8 cellular contexts compared by ENCODE assay signal in the genomic region with DNA sequence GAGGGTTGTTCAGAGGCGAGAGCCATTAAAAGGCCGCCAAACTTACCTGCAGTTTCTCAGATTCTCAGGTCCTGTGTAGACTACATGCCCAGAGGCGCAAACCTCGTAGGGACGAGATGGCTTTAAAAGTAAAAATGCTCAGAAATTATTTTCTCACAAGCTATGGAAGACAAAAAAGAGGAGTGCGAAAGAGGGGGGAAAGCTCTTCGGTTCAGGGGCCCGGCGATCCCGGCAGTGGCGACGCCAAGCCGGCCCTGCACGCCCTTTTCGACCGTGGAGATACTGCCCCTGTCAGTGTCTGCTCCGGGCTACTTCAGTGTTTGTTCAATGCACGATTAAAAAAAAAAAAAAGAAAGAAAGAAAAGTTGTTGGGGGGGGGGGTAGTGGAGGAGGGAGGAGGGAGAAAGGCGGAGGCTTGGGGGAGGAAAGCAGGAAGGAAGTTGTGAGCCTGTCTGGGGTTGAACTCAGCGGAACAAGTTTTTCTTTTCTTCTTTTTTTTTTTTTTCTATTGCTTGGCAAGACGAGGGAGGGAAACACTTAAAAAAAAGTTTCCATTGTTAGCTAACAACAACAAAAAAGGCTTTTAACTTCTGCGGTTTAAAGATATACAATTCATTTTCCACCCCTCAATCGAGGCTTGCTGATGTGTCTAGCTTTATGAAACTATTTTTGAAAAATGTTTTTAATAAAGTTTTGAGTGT. TPM values are rescaled to one million over a fixed set of nuclear protein-coding genes. Genes with fewer than 3 reads are reported as not detected.
DNase-seq lines count a peak whose midpoint lies in the region; ATAC-seq and TF ChIP-seq lines count a peak whose summit lies in the region.

Gene ITPKB, minus strand, starts transcription at position 288 of the 701 bp plus-strand sequence. CDS start 1,824 bp downstream, outside the sequence.

- H3K36me3 Mint-ChIP-seq in activated CD8-positive, alpha-beta memory T cell treated with anti-CD3 and anti-CD28 coated beads, Interleukin-2, amount 10 ng/mL, durations not matched to agents 7 days and 5 days = peaks cover 23% of the 10 kb centered on the region

- no peaks in the 10 kb centered on the region for H3K27me3 Mint-ChIP-seq in activated CD8-positive, alpha-beta memory T cell treated with anti-CD3 and anti-CD28 coated beads, Interleukin-2, amount 10 ng/mL, durations not matched to agents 7 days and 5 days

- H3K36me3 ChIP-seq in mucosa of descending colon (ENCODE audit: low read depth) = no peaks in the 10 kb centered on the region

- no peaks in the 10 kb centered on the region for H3K9me3 ChIP-seq in mucosa of descending colon

- CTCF ChIA-PET in activated CD8-positive, alpha-beta memory T cell treated with anti-CD3 and anti-CD28 coated beads, Interleukin-2, amount 10 ng/mL, durations not matched to agents 7 days and 5 days (lab: Charles Lee) = interaction anchor here (0.7 to 3.2 kb wide), 14 partner anchors 17 to 1131 kb away, joined by 3 to 9 read pairs (median 4); no protein-coding TSS in a partner anchor

- H3K4me3 ChIP-seq in epithelial cell of proximal tubule (ENCODE audit: low read depth, low read length) (peak within 1 kb of the TSS; percentile 66), mucosa of descending colon (peak within 1 kb of the TSS; percentile 57)

- peak; percentile 49 for DNase-seq in A172 (ENCODE audit: low spot score)
- DNase-seq in NCI-H69 (lab: John Stamatoyannopoulos, UW) = peak; percentile 86
- peak; percentile 76 for DNase-seq in activated CD8-positive, alpha-beta memory T cell treated with anti-CD3 and anti-CD28 coated beads, Interleukin-2, amount 10 ng/mL, durations not matched to agents 7 days and 5 days
- DNase-seq in epithelial cell of proximal tubule (ENCODE audit: low read depth) = no peak
- DNase-seq in mucosa of descending colon = peak; percentile 69 to 75 (median 70)
- DNase-seq in NCI-H345 (lab: John Stamatoyannopoulos, UW) = no peak

- TF ChIP-seq CTCF in epithelial cell of proximal tubule (conservative IDR thresholded peaks at IDR 0.05; ENCODE audit: low read depth, low read length) (no peak), mucosa of descending colon (IDR thresholded peaks at IDR 0.05) (no peak), subcutaneous adipose tissue (IDR thresholded peaks at IDR 0.05; ENCODE audit: low read depth) (no peak)

- peak within 1 kb of the TSS; percentile 88 for H3K4me3 Mint-ChIP-seq in activated CD8-positive, alpha-beta memory T cell treated with anti-CD3 and anti-CD28 coated beads, Interleukin-2, amount 10 ng/mL, durations not matched to agents 7 days and 5 days

- H3K9me3 Mint-ChIP-seq in activated CD8-positive, alpha-beta memory T cell treated with anti-CD3 and anti-CD28 coated beads, Interleukin-2, amount 10 ng/mL, durations not matched to agents 7 days and 5 days (ENCODE audit: low read depth) = no peaks in the 10 kb centered on the region

- peaks cover 14% of the 10 kb centered on the region for H3K4me1 ChIP-seq in mucosa of descending colon (ENCODE audit: low read depth)

- intact Hi-C loops in mucosa of descending colon (cut with DNase I, micrococcal nuclease) = loop anchor here in 1 of 2 donors (10.0 kb wide), 2 partner anchors 84 to 86 kb away; no protein-coding TSS in a partner anchor

- peak; percentile 21 for ATAC-seq in GM19043 (IDR thresholded peaks at IDR 0.05; ENCODE audit: low read depth, unreplicated experiment)
- ATAC-seq in activated CD8-positive, alpha-beta memory T cell treated with anti-CD3 and anti-CD28 coated beads, Interleukin-2, amount 10 ng/mL, durations not matched to agents 7 days and 5 days = peak; percentile 31
- ATAC-seq in mucosa of descending colon = peak; percentile 61

- H3K4me1 Mint-ChIP-seq in activated CD8-positive, alpha-beta memory T cell treated with anti-CD3 and anti-CD28 coated beads, Interleukin-2, amount 10 ng/mL, durations not matched to agents 7 days and 5 days = peaks cover 39% of the 10 kb centered on the region

- peak within 1 kb of the TSS; percentile 94 for H3K27ac Mint-ChIP-seq in activated CD8-positive, alpha-beta memory T cell treated with anti-CD3 and anti-CD28 coated beads, Interleukin-2, amount 10 ng/mL, durations not matched to agents 7 days and 5 days

RNA-seq across cellular contexts. Expression of gene ITPKB, which starts in this region (rescaled TPM):
- total RNA-seq in A172 (2014; rRNA removed; shearing (Covaris generic)) = 1.9 and 2.3 TPM in 2 replicates
- total RNA-seq in activated CD8-positive, alpha-beta memory T cell treated with anti-CD3 and anti-CD28 coated beads, Interleukin-2, amount 10 ng/mL, durations not matched to agents 7 days and 5 days = 10 to 100 TPM; 40.9 to 43.4 TPM
- 4.6 and 5.1 TPM in 2 replicates for total RNA-seq in epithelial cell of proximal tubule
- total RNA-seq in mucosa of descending colon = 10 to 100 TPM in 2 of 3 donors, 1 to 10 TPM in 1; 9.5 to 90.3 (median 11.7) TPM
- total RNA-seq in subcutaneous adipose tissue = 10 to 100 TPM; 16.6 to 72.5 (median 28.1) TPM

Comparison
In these comparisons a context has a peak if more than half of its experiments do, and no peak if none do; other contexts are left out.
1. DNase-seq: peak in A172 (single experiment), NCI-H69 (single experiment), activated CD8-positive, alpha-beta memory T cell treated with anti-CD3 and anti-CD28 coated beads, Interleukin-2, amount 10 ng/mL, durations not matched to agents 7 days and 5 days (single experiment) and mucosa of descending colon (3 of 3); none in epithelial cell of proximal tubule (single experiment) and NCI-H345 (single experiment).
2. Peak in every context shown above with its lines, with median percentiles within 50 percentile points of each other: ATAC-seq.